Comparison of ENCODE assay signal across 1 cellular context in genomic region chr7:30770936-30771858, GRCh38.
TF ChIP-seq lines count a peak whose summit lies in the region.

MINDY4 (plus strand) TSS chr7:30771417; CDS start chr7:30771494, 77 bp downstream.

TF ChIP-seq in H1, 55 proteins besides CTCF, POLR2A, EP300 and RAD21 (continued from another document):
- no peak for TF ChIP-seq SRF (IDR thresholded peaks at IDR 0.05; ENCODE audit: low read depth, low read length)
- no peak for TF ChIP-seq NANOG (IDR thresholded peaks at IDR 0.05; ENCODE audit: insufficient read depth, low read depth, low read length, poor library complexity, severe bottlenecking)
- peak; percentile 62 for TF ChIP-seq TAF1 (IDR thresholded peaks at IDR 0.05; ENCODE audit: low read depth, low read length)
- peak; percentile 84 for TF ChIP-seq MAX (IDR thresholded peaks at IDR 0.05)
- peak; percentile 68 for TF ChIP-seq ASH2L (IDR thresholded peaks at IDR 0.05; ENCODE audit: low read length)
- TF ChIP-seq TEAD4 (IDR thresholded peaks at IDR 0.05; ENCODE audit: low read depth, low read length), result no peak
- TF ChIP-seq MAFK (IDR thresholded peaks at IDR 0.05; ENCODE audit: low read depth, low read length), result no peak
- TF ChIP-seq RBBP5 (IDR thresholded peaks at IDR 0.05; ENCODE audit: borderline replicate concordance, low read depth, low read length), result 0 out of 2 replicates have a peak, but pooled peaks have one; percentile 43
- no peak for TF ChIP-seq SIRT6 (IDR thresholded peaks at IDR 0.05; ENCODE audit: low read length)
- TF ChIP-seq SUZ12 (IDR thresholded peaks at IDR 0.05; ENCODE audit: low read length), result no peak
- TF ChIP-seq RNF2 (IDR thresholded peaks at IDR 0.05; ENCODE audit: borderline replicate concordance, low read depth, low read length, missing control alignments, poor library complexity, severe bottlenecking), result no peak
- TF ChIP-seq KDM1A (IDR thresholded peaks at IDR 0.05; ENCODE audit: borderline replicate concordance, low read length), result peak; percentile 79; the same call in 1 of the 2 replicates
- TF ChIP-seq EGR1 (IDR thresholded peaks at IDR 0.05; ENCODE audit: borderline replicate concordance, low read depth, low read length), result no peak
- TF ChIP-seq SIX5 (IDR thresholded peaks at IDR 0.05; ENCODE audit: low read depth, low read length), result peak; percentile 68
- TF ChIP-seq TBP (IDR thresholded peaks at IDR 0.05; ENCODE audit: low read depth, low read length), result peak; percentile 19
- peak in 1 of 2 experiments; percentile 55; a peak in 2 of 4 replicates for TF ChIP-seq SIN3A (conservative IDR thresholded peaks at IDR 0.05 in 1 of 2, IDR thresholded peaks at IDR 0.05 in 1 of 2; ENCODE audit: low read depth in 1 of 2, low read length in 2 of 2)
- TF ChIP-seq CHD7 (IDR thresholded peaks at IDR 0.05; ENCODE audit: insufficient replicate concordance, low read length), result no peak
- peak; percentile 71 for TF ChIP-seq YY1 (IDR thresholded peaks at IDR 0.05; ENCODE audit: low read depth, low read length)
- peak; percentile 30 for TF ChIP-seq KDM4A (IDR thresholded peaks at IDR 0.05; ENCODE audit: low read depth, low read length, severe bottlenecking)
- TF ChIP-seq POLR2AphosphoS5 (IDR thresholded peaks at IDR 0.05; ENCODE audit: low read depth, low read length), result peak; percentile 54; the same call in 1 of the 2 replicates
- TF ChIP-seq BACH1 (IDR thresholded peaks at IDR 0.05; ENCODE audit: low read length), result no peak; the same call in 1 of the 2 replicates
- no peak for TF ChIP-seq SAP30 (IDR thresholded peaks at IDR 0.05; ENCODE audit: insufficient read depth, insufficient replicate concordance, low read length)
- no peak for TF ChIP-seq RXRA (IDR thresholded peaks at IDR 0.05; ENCODE audit: insufficient read depth, low read depth, low read length)
- TF ChIP-seq GABPA (IDR thresholded peaks at IDR 0.05; ENCODE audit: borderline replicate concordance, insufficient read depth, low read length), result no peak
- TF ChIP-seq SP1 (IDR thresholded peaks at IDR 0.05; ENCODE audit: low read depth, low read length), result no peak
- no peak for TF ChIP-seq USF2 (IDR thresholded peaks at IDR 0.05; ENCODE audit: low read length)
- no peak for TF ChIP-seq CHD1 (IDR thresholded peaks at IDR 0.05; ENCODE audit: low read depth, low read length)
- TF ChIP-seq CREB1 (IDR thresholded peaks at IDR 0.05), result peak; percentile 93
- no peak for TF ChIP-seq CBX8 (IDR thresholded peaks at IDR 0.05; ENCODE audit: borderline replicate concordance, low read depth, low read length)
TF ChIP-seq in H1: peak in this region for 14.
